ENCODE assay signal across 33 cellular contexts in genomic region chr1:116226017-116226416, GRCh38.
DNase-seq lines count a peak whose midpoint lies in the region; ATAC-seq, FAIRE-seq and TF ChIP-seq lines count a peak whose summit lies in the region.
"Had no signal": no experiment of that assay in that cellular context is flagged by ENCODE, and none has a peak within 500 bp of the region (broad histone marks: within the 10 kb centered on the region; RNA-seq: fewer than 3 reads in every experiment).

No MANE protein-coding gene starts in this region.

- DNase-seq in GM06990 (ENCODE audit: extremely low read depth, insufficient read length) = peak; percentile 17
- peak; percentile 18 for DNase-seq in NCI-H2107 (lab: John Stamatoyannopoulos, UW)
- peak; percentile 8 for DNase-seq in islet precursor cell
- DNase-seq in pancreas = no peak
- no peak for DNase-seq in stimulated activated CD8-positive, alpha-beta memory T cell treated with anti-CD3 and anti-CD28 coated beads, Interleukin-4, amount 100 ng/mL, for 48 hours
- no peak for DNase-seq in SW480 (ENCODE audit: low spot score)
- DNase-seq: activated CD8-positive, alpha-beta memory T cell treated with anti-CD3 and anti-CD28 coated beads, Interleukin-2, amount 50 U/mL, for 4 hours; activated naive CD4-positive, alpha-beta T cell treated with anti-CD3 and anti-CD28 coated beads, Interleukin-2, amount 50 U/mL, for 16 hours; amygdala; colonic mucosa; effector memory CD8-positive, alpha-beta T cell; foreskin melanocyte; H7; KBM-7; left ventricle myocardium inferior; midbrain; MM.1S; NCI-H1417 treated with DMSO at 0.1 percent for 48 hours; NCI-H226; OCI-M1; ovary; right cardiac atrium; stimulated activated CD4-positive, alpha-beta T cell treated with anti-CD3 and anti-CD28 coated beads, Interleukin-4, amount 100 ng/mL, for 4 hours; stimulated activated naive CD8-positive, alpha-beta T cell treated with anti-CD3 and anti-CD28 coated beads, Interleukin-15, amount 100 ng/mL, for 72 hours; T1000 had no signal

- no peaks in the 10 kb centered on the region for H3K27me3 ChIP-seq in GM06990 (replicated peaks; ENCODE audit: control insufficient read depth, insufficient read depth, low read length)
- no peaks in the 10 kb centered on the region for H3K27me3 ChIP-seq in pancreas
- H3K27me3 ChIP-seq: colonic mucosa, hepatocyte, ovary, tibial nerve had no signal

- intact Hi-C loops in pancreas (cut with DNase I) = no loop called here

- TF ChIP-seq CTCF in GM06990 (IDR thresholded peaks at IDR 0.05; ENCODE audit: insufficient read depth, low read length, poor library complexity, severe bottlenecking) = no peak
- no peak for TF ChIP-seq CTCF in pancreas (IDR thresholded peaks at IDR 0.05)

- no peak overlapping the region for H3K27ac ChIP-seq in pancreas
- H3K27ac ChIP-seq: colonic mucosa, hepatocyte, left ventricle myocardium inferior, ovary, tibial nerve had no signal

- H3K36me3 ChIP-seq in GM06990 (ENCODE audit: control insufficient read depth, insufficient read depth, low read length) (no peaks in the 10 kb centered on the region), pancreas (no peaks in the 10 kb centered on the region)
- H3K36me3 ChIP-seq: colonic mucosa, left ventricle myocardium inferior, ovary, tibial nerve had no signal

- WGBS in pancreas, 2 donors = 93 to 95% methylated on average over 1 of the region's 1 CpG

- H3K9me3 ChIP-seq in pancreas = no peaks in the 10 kb centered on the region
- H3K9me3 ChIP-seq: colonic mucosa, left ventricle myocardium inferior, ovary, tibial nerve had no signal

- FAIRE-seq in pancreas (lab: Jason Lieb, UNC) = no peak
- FAIRE-seq: bronchial epithelial cell, D721Med had no signal

- H3K4me1 ChIP-seq in pancreas = no peaks in the 10 kb centered on the region
- H3K4me1 ChIP-seq: colonic mucosa, left ventricle myocardium inferior, tibial nerve had no signal

- H3K4me3 ChIP-seq in GM06990 (replicated peaks; ENCODE audit: low read depth, low read length) (no peak overlapping the region), pancreas (no peak overlapping the region)
- H3K4me3 ChIP-seq: colonic mucosa, hepatocyte, left ventricle myocardium inferior, ovary, tibial nerve had no signal

- ATAC-seq in GM19463 (IDR thresholded peaks at IDR 0.05; ENCODE audit: unreplicated experiment) = peak; percentile 56
- no peak for ATAC-seq in pancreas
- no peak for ATAC-seq in HG03442 (IDR thresholded peaks at IDR 0.05; ENCODE audit: unreplicated experiment)
- ATAC-seq: effector memory CD8-positive, alpha-beta T cell; esophagus mucosa; right cardiac atrium; stimulated activated naive CD8-positive, alpha-beta T cell treated with anti-CD3 and anti-CD28 coated beads, Interleukin-15, amount 100 ng/mL, for 72 hours; WTC11 had no signal

Comparison
In these comparisons a context has a peak if more than half of its experiments do, and no peak if none do; other contexts are left out.
1. DNase-seq: peak in GM06990 (single experiment), NCI-H2107 (single experiment) and islet precursor cell (single experiment); none in pancreas (0 of 6), stimulated activated CD8-positive, alpha-beta memory T cell treated with anti-CD3 and anti-CD28 coated beads, Interleukin-4, amount 100 ng/mL, for 48 hours (single experiment) and SW480 (single experiment).